Comparison of ENCODE assay signal across 25 cellular contexts in the genomic region with DNA sequence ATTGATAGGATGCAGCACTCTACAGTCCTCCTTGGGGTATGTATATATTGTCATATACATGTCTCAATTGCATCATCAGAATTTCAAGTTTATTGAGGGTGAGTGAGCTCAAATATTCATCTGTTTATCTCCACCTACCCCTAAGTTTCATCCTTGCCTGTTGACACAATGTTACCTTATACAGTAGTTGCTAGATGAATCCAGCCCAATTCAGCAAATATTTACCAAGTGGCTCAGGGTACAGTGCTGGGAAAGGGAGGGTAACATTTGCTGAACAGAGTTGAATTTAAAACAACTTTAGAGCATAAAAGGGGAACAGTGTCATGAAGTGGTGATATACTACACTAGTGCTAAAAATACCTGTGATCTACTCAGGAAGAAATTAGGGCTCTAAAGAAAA. TPM values are rescaled to one million over a fixed set of nuclear protein-coding genes. Genes with fewer than 3 reads are reported as not detected.
DNase-seq lines count a peak whose midpoint lies in the region; ATAC-seq and TF ChIP-seq lines count a peak whose summit lies in the region.
"Had no signal": no experiment of that assay in that cellular context is flagged by ENCODE, and none has a peak within 500 bp of the region (broad histone marks: within the 10 kb centered on the region; RNA-seq: fewer than 3 reads in every experiment).

No MANE protein-coding gene starts in this region.

- CTCF ChIA-PET in activated CD8-positive, alpha-beta T cell treated with anti-CD3 and anti-CD28 coated beads for 36 hours (lab: Charles Lee), result no interaction called here

- no peak overlapping the region for H3K4me3 ChIP-seq in LNCaP clone FGC (ENCODE audit: low read depth, low read length)
- H3K4me3 ChIP-seq: BLaER1 treated with 17β-estradiol and CSF1 and Interleukin-3, amounts not matched to agents 10 nM and 100 nM; GM23248 had no signal

- DNase-seq in NCI-H2196 (lab: John Stamatoyannopoulos, UW; ENCODE audit: unreplicated experiment) (peak; percentile 30), NCI-H2196 treated with DMSO at 0.1 percent for 48 hours (lab: John Stamatoyannopoulos, UW; ENCODE audit: unreplicated experiment) (no peak), LNCaP clone FGC (ENCODE audit: low read depth) (peak; percentile 64), NCI-H774 (lab: John Stamatoyannopoulos, UW) (peak; percentile 72), left lobe of liver (ENCODE audit: low spot score) (no peak)
- DNase-seq in activated CD8-positive, alpha-beta T cell treated with anti-CD3 and anti-CD28 coated beads for 36 hours, result no peak
- DNase-seq: 8988T; CD4-positive, alpha-beta memory T cell; DMS79; GM23248; H9; HFFc6; Karpas-422; NCI-H1436; NCI-H187 treated with DMSO at 0.1 percent for 48 hours; NCI-H446 treated with DMSO at 0.1 percent for 48 hours; NCI-H82; SIG-M5; SK-N-SH had no signal

- POLR2A ChIA-PET in activated CD8-positive, alpha-beta T cell treated with anti-CD3 and anti-CD28 coated beads for 36 hours (lab: Charles Lee), result interaction anchor here (1.0 kb wide), 1 partner anchor 9 kb away, joined by 3 read pairs; no protein-coding TSS in a partner anchor

- peaks cover 8% of the 10 kb centered on the region for H3K27me3 Mint-ChIP-seq in activated CD8-positive, alpha-beta T cell treated with anti-CD3 and anti-CD28 coated beads for 36 hours

- intact Hi-C loops in activated CD8-positive, alpha-beta T cell treated with anti-CD3 and anti-CD28 coated beads for 36 hours (cut with micrococcal nuclease), result no loop called here

- no peaks in the 10 kb centered on the region for H3K4me1 Mint-ChIP-seq in activated CD8-positive, alpha-beta T cell treated with anti-CD3 and anti-CD28 coated beads for 36 hours (ENCODE audit: low read depth)
- H3K4me1 Mint-ChIP-seq: CD4-positive, alpha-beta memory T cell; H9 had no signal

- no peak overlapping the region for H3K4me3 Mint-ChIP-seq in activated CD8-positive, alpha-beta T cell treated with anti-CD3 and anti-CD28 coated beads for 36 hours
- H3K4me3 Mint-ChIP-seq: CD4-positive, alpha-beta memory T cell; H9; HFFc6 had no signal

- no peak overlapping the region for H3K27ac Mint-ChIP-seq in activated CD8-positive, alpha-beta T cell treated with anti-CD3 and anti-CD28 coated beads for 36 hours
- H3K27ac Mint-ChIP-seq: CD4-positive, alpha-beta memory T cell; H9; HFFc6 had no signal

- no peaks in the 10 kb centered on the region for H3K36me3 Mint-ChIP-seq in activated CD8-positive, alpha-beta T cell treated with anti-CD3 and anti-CD28 coated beads for 36 hours (ENCODE audit: low read depth)
- H3K36me3 Mint-ChIP-seq: CD4-positive, alpha-beta memory T cell had no signal

- no peaks in the 10 kb centered on the region for H3K9me3 Mint-ChIP-seq in activated CD8-positive, alpha-beta T cell treated with anti-CD3 and anti-CD28 coated beads for 36 hours

- no peak for TF ChIP-seq CTCF in LNCaP clone FGC (IDR thresholded peaks at IDR 0.05; ENCODE audit: control insufficient read depth, extremely low read depth, insufficient read depth)
- no peak for TF ChIP-seq CTCF in activated CD8-positive, alpha-beta T cell treated with anti-CD3 and anti-CD28 coated beads for 36 hours (IDR thresholded peaks at IDR 0.05)

- ATAC-seq in left lobe of liver (peak; percentile 29), GM21447 (IDR thresholded peaks at IDR 0.05; ENCODE audit: unreplicated experiment) (no peak), GM19467 (IDR thresholded peaks at IDR 0.05; ENCODE audit: unreplicated experiment) (no peak)
- no peak for ATAC-seq in activated CD8-positive, alpha-beta T cell treated with anti-CD3 and anti-CD28 coated beads for 36 hours
- ATAC-seq: Panc1 had no signal

RNA-seq across cellular contexts. Expression of a gene that starts 14.4 kb away (rescaled TPM):
- 0.18 TPM for total RNA-seq in left lobe of liver
- total RNA-seq in activated CD8-positive, alpha-beta T cell treated with anti-CD3 and anti-CD28 coated beads for 36 hours, result not detected
- total RNA-seq: CD4-positive, alpha-beta memory T cell; GM23248; H9; HFFc6; MCF 10A; T-helper 2 cell treated with Interferon-gamma antibody and Interleukin-4, amounts not matched to agents 100 ng/mL and 5 ng/mL, for 36 hours had no signal

Comparison
In these comparisons a context has a peak if more than half of its experiments do, and no peak if none do; other contexts are left out.
1. DNase-seq: peak in NCI-H2196 (single experiment), LNCaP clone FGC (single experiment) and NCI-H774 (single experiment); none in NCI-H2196 treated with DMSO at 0.1 percent for 48 hours (single experiment), left lobe of liver (single experiment) and activated CD8-positive, alpha-beta T cell treated with anti-CD3 and anti-CD28 coated beads for 36 hours (single experiment).